ENCODE assay signal across 15 cellular contexts in genomic region chr17:40130352-40131042, GRCh38. TPM values are rescaled to one million over a fixed set of nuclear protein-coding genes. Genes with fewer than 3 reads are reported as not detected.
DNase-seq lines count a peak whose midpoint lies in the region; ATAC-seq, FAIRE-seq and TF ChIP-seq lines count a peak whose summit lies in the region.
"Had no signal": no experiment of that assay in that cellular context is flagged by ENCODE, and none has a peak within 500 bp of the region (broad histone marks: within the 10 kb centered on the region; RNA-seq: fewer than 3 reads in every experiment).

No MANE protein-coding gene starts in this region.

- H3K9me3 Mint-ChIP-seq in activated naive CD8-positive, alpha-beta T cell (ENCODE audit: low read depth) = no peaks in the 10 kb centered on the region
- no peaks in the 10 kb centered on the region for H3K9me3 Mint-ChIP-seq in activated naive CD8-positive, alpha-beta T cell treated with anti-CD3 and anti-CD28 coated beads, Interleukin-2, amount 50 U/mL, for 24 hours
- no peaks in the 10 kb centered on the region for H3K9me3 Mint-ChIP-seq in brain
- H3K9me3 Mint-ChIP-seq: WTC11 had no signal

- FAIRE-seq in kidney (lab: Jason Lieb, UNC) = no peak

- intact Hi-C loops in vagina (cut with DNase I) = no loop called here
- intact Hi-C loops in kidney (cut with DNase I) = no loop called here

- no peaks in the 10 kb centered on the region for H3K27me3 ChIP-seq in lung (ENCODE audit: control insufficient read depth, insufficient read depth)
- H3K27me3 ChIP-seq in vagina = no peaks in the 10 kb centered on the region
- H3K27me3 ChIP-seq: colonic mucosa had no signal

- DNase-seq in activated naive CD8-positive, alpha-beta T cell treated with anti-CD3 and anti-CD28 coated beads, Interleukin-2, amount 50 U/mL, for 24 hours = no peak
- DNase-seq in lung (ENCODE audit: low spot score) (peak; percentile 78), vagina (ENCODE audit: extremely low spot score in 2 of 2) (no peak), NCI-H1048 (lab: John Stamatoyannopoulos, UW) (no peak), kidney (no peak)
- DNase-seq: activated effector memory CD4-positive, alpha-beta T cell treated with anti-CD3 and anti-CD28 coated beads, Interleukin-2, amount 50 U/mL, for 16 hours; colonic mucosa; KBM-7; mesendoderm; NCI-H345 had no signal

- H3K9me3 ChIP-seq in lung (ENCODE audit: control insufficient read depth in 2 of 2, insufficient read depth in 1 of 2, low read length in 1 of 2) (no peaks in the 10 kb centered on the region), vagina (no peaks in the 10 kb centered on the region), kidney (ENCODE audit: control insufficient read depth in 1 of 2, low read length in 2 of 2) (no peaks in the 10 kb centered on the region)
- H3K9me3 ChIP-seq: colonic mucosa had no signal

- peaks cover 41 to 71% of the 10 kb centered on the region in 2 donors for H3K36me3 ChIP-seq in lung (ENCODE audit: control insufficient read depth in 2 of 2, insufficient read depth in 2 of 2, low read length in 2 of 2)
- peaks cover 0 to 92% of the 10 kb centered on the region in 2 donors for H3K36me3 ChIP-seq in vagina
- H3K36me3 ChIP-seq in kidney (ENCODE audit: control insufficient read depth in 1 of 2, insufficient read depth in 2 of 2, low read length in 2 of 2) = peaks cover 32 to 48% of the 10 kb centered on the region in 2 donors

- H3K4me3 ChIP-seq in lung = no peak overlapping the region
- no peak overlapping the region for H3K4me3 ChIP-seq in vagina
- no peak overlapping the region for H3K4me3 ChIP-seq in kidney (ENCODE audit: low read length in 2 of 2)
- H3K4me3 ChIP-seq: colonic mucosa had no signal

- no peaks in the 10 kb centered on the region for H3K27me3 Mint-ChIP-seq in activated naive CD8-positive, alpha-beta T cell
- no peaks in the 10 kb centered on the region for H3K27me3 Mint-ChIP-seq in activated naive CD8-positive, alpha-beta T cell treated with anti-CD3 and anti-CD28 coated beads, Interleukin-2, amount 50 U/mL, for 24 hours
- no peaks in the 10 kb centered on the region for H3K27me3 Mint-ChIP-seq in brain

- 49 to 59% methylated on average over 7 of the region's 7 CpGs for WGBS in lung, 2 donors

- TF ChIP-seq CTCF in brain (conservative IDR thresholded peaks at IDR 0.05) = no peak
- TF ChIP-seq CTCF in lung (IDR thresholded peaks at IDR 0.05; ENCODE audit: control extremely low read depth, extremely low read depth) = no peak
- no peak for TF ChIP-seq CTCF in vagina (IDR thresholded peaks at IDR 0.05)
- TF ChIP-seq CTCF in kidney (IDR thresholded peaks at IDR 0.05; ENCODE audit: borderline replicate concordance, extremely low read depth, insufficient read depth) = no peak

- no peak for TF ChIP-seq POLR2A in vagina (IDR thresholded peaks at IDR 0.05)

- H3K27ac ChIP-seq in lung (ENCODE audit: low read depth in 1 of 2, low read length in 1 of 2) = peak overlapping the region in 1 of 2 donors; percentile 88
- H3K27ac ChIP-seq in vagina = peak overlapping the region; percentile 21
- H3K27ac ChIP-seq in kidney (ENCODE audit: low read depth in 2 of 2, low read length in 2 of 2) = peak overlapping the region in 1 of 2 donors; percentile 13
- H3K27ac ChIP-seq: colonic mucosa, RWPE1 had no signal

- H3K4me3 Mint-ChIP-seq in activated naive CD8-positive, alpha-beta T cell = no peak overlapping the region
- no peak overlapping the region for H3K4me3 Mint-ChIP-seq in activated naive CD8-positive, alpha-beta T cell treated with anti-CD3 and anti-CD28 coated beads, Interleukin-2, amount 50 U/mL, for 24 hours
- H3K4me3 Mint-ChIP-seq in brain = peak overlapping the region in 1 of 5 experiments; percentile 32
- H3K4me3 Mint-ChIP-seq: WTC11 had no signal

- H3K4me1 ChIP-seq in lung (ENCODE audit: control insufficient read depth in 2 of 2, insufficient read depth in 2 of 2, low read length in 2 of 2) = no peaks in the 10 kb centered on the region
- peaks cover 5% of the 10 kb centered on the region for H3K4me1 ChIP-seq in vagina
- peaks cover 0 to 3% of the 10 kb centered on the region in 2 donors for H3K4me1 ChIP-seq in kidney (ENCODE audit: control insufficient read depth in 1 of 2, insufficient read depth in 1 of 2, low read depth in 1 of 2, low read length in 2 of 2)
- H3K4me1 ChIP-seq: colonic mucosa had no signal

- ATAC-seq in activated naive CD8-positive, alpha-beta T cell treated with anti-CD3 and anti-CD28 coated beads, Interleukin-2, amount 50 U/mL, for 24 hours = no peak
- peak; percentile 53 for ATAC-seq in lung (ENCODE audit: insufficient read depth, low FRiP score)
- ATAC-seq in GM21576 (IDR thresholded peaks at IDR 0.05; ENCODE audit: unreplicated experiment) = no peak
- ATAC-seq: WTC11 had no signal

- H3K4me1 Mint-ChIP-seq in activated naive CD8-positive, alpha-beta T cell (ENCODE audit: low read depth) = peaks cover 14% of the 10 kb centered on the region
- H3K4me1 Mint-ChIP-seq in activated naive CD8-positive, alpha-beta T cell treated with anti-CD3 and anti-CD28 coated beads, Interleukin-2, amount 50 U/mL, for 24 hours = peaks cover 9% of the 10 kb centered on the region
- peaks cover 11% of the 10 kb centered on the region for H3K4me1 Mint-ChIP-seq in brain
- H3K4me1 Mint-ChIP-seq: WTC11 had no signal

- peak overlapping the region; percentile 64 for H3K27ac Mint-ChIP-seq in activated naive CD8-positive, alpha-beta T cell
- H3K27ac Mint-ChIP-seq in activated naive CD8-positive, alpha-beta T cell treated with anti-CD3 and anti-CD28 coated beads, Interleukin-2, amount 50 U/mL, for 24 hours = no peak overlapping the region
- peak overlapping the region in 3 of 5 experiments; percentile 40 to 66 (median 48) for H3K27ac Mint-ChIP-seq in brain

- H3K9ac ChIP-seq in kidney (ENCODE audit: low read length in 2 of 2) = no peak overlapping the region

- peaks cover 9% of the 10 kb centered on the region for H3K36me3 Mint-ChIP-seq in activated naive CD8-positive, alpha-beta T cell
- peaks cover 77% of the 10 kb centered on the region for H3K36me3 Mint-ChIP-seq in activated naive CD8-positive, alpha-beta T cell treated with anti-CD3 and anti-CD28 coated beads, Interleukin-2, amount 50 U/mL, for 24 hours (ENCODE audit: low read depth)
- peaks cover 91% of the 10 kb centered on the region for H3K36me3 Mint-ChIP-seq in brain

RNA-seq across cellular contexts. Expression of gene MSL1, which starts 8.7 kb away (rescaled TPM):
- 94.4 TPM for polyA plus RNA-seq in brain (ENCODE audit: insufficient read depth, low read depth, low replicate concordance)
- total RNA-seq in lung = 100 to 1,000 TPM in 1 of 2 donors, 10 to 100 TPM in 1; 84.8 to 111 TPM
- 10 to 100 TPM; 73.2 to 84.6 TPM for polyA plus RNA-seq in lung
- total RNA-seq in vagina = 62.4 TPM
- total RNA-seq in kidney = 75.4 TPM
- polyA plus RNA-seq in kidney (ENCODE audit: insufficient read depth, low read depth, low replicate concordance) = 34.9 TPM

RNA-seq across cellular contexts. Expression of gene CASC3, which starts 9.8 kb away (rescaled TPM):
- polyA plus RNA-seq in brain (ENCODE audit: insufficient read depth, low read depth, low replicate concordance) (150 TPM), lung (10 to 100 TPM; 37.2 to 47.8 TPM), kidney (ENCODE audit: insufficient read depth, low read depth, low replicate concordance) (32.2 TPM)
- total RNA-seq in lung (10 to 100 TPM; 74.8 to 85.5 TPM), vagina (40.0 TPM), kidney (90.8 TPM)

RNA-seq across cellular contexts. Expression of gene NR1D1, which starts 30.1 kb away (rescaled TPM):
- polyA plus RNA-seq in brain (ENCODE audit: insufficient read depth, low read depth, low replicate concordance) (43.8 TPM), lung (10 to 100 TPM in 1 of 2 donors, 1 to 10 TPM in 1; 8.7 to 19.6 TPM), kidney (ENCODE audit: insufficient read depth, low read depth, low replicate concordance) (7.1 TPM)
- total RNA-seq in lung (10 to 100 TPM in 1 of 2 donors, 1 to 10 TPM in 1; 3.2 to 19.4 TPM), vagina (15.0 TPM), kidney (30.8 TPM)

RNA-seq across cellular contexts. Expression of gene RAPGEFL1, which starts 46.8 kb away (rescaled TPM):
- polyA plus RNA-seq in brain (ENCODE audit: insufficient read depth, low read depth, low replicate concordance) (14.2 TPM), lung (1 to 10 TPM; 8.4 to 9.4 TPM), kidney (ENCODE audit: insufficient read depth, low read depth, low replicate concordance) (0.99 TPM)
- total RNA-seq in lung (1 to 10 TPM; 4.6 to 9.1 TPM), vagina (144 TPM), kidney (4.3 TPM)
